Comparison of ENCODE assay signal across 19 cellular contexts in genomic region chr18:51660316-51660715, GRCh38.
DNase-seq lines count a peak whose midpoint lies in the region; ATAC-seq, FAIRE-seq and TF ChIP-seq lines count a peak whose summit lies in the region.
"Had no signal": no experiment of that assay in that cellular context is flagged by ENCODE, and none has a peak within 500 bp of the region (broad histone marks: within the 10 kb centered on the region; RNA-seq: fewer than 3 reads in every experiment).

No MANE protein-coding gene starts in this region.

- H2BK5ac ChIP-seq in mesendoderm (ENCODE audit: low read length), result peak overlapping the region; percentile 14

- 29% methylated on average over 2 of the region's 2 CpGs for WGBS in GM12878 (ENCODE audit: insufficient coverage, insufficient replicate concordance, low lambda C conversion rate, missing lambda C conversion rate)
- WGBS in mesendoderm (ENCODE audit: extremely low coverage, insufficient coverage, low lambda C conversion rate), result no CpG with 5 or more reads among the region's 2 CpGs

- H2AFZ ChIP-seq in OCI-LY3 (ENCODE audit: low read depth, low read length) (peak overlapping the region; percentile 6), GM12878 (ENCODE audit: control insufficient read depth, low read depth, low read length) (no peak overlapping the region)
- H2AFZ ChIP-seq: GM23248 had no signal

- TF ChIP-seq CTCF in OCI-LY3 (IDR thresholded peaks at IDR 0.05; ENCODE audit: low read depth, low read length), result peak; percentile 39
- no peak for TF ChIP-seq CTCF in GM12878 (IDR thresholded peaks at IDR 0.05 in 2 of 3, conservative IDR thresholded peaks at IDR 0.05 in 1 of 3; ENCODE audit: control insufficient read depth in 2 of 3, extremely low read depth in 1 of 3, insufficient read depth in 1 of 3, low read depth in 3 of 3, low read length in 3 of 3)

- H3K9ac ChIP-seq in OCI-LY3 (ENCODE audit: low read length), result no peak overlapping the region
- H3K9ac ChIP-seq in GM12878 (ENCODE audit: control insufficient read depth, insufficient read depth, low read length), result no peak overlapping the region
- no peak overlapping the region for H3K9ac ChIP-seq in mesendoderm (ENCODE audit: low read length)
- H3K9ac ChIP-seq: GM23248 had no signal

- RAD21 ChIA-PET in GM12878 (lab: Charles Lee; ENCODE audit: unreplicated experiment), result no interaction called here

- TF ChIP-seq EP300 in GM12878 (IDR thresholded peaks at IDR 0.05; ENCODE audit: borderline replicate concordance in 1 of 2, control insufficient read depth in 1 of 2, low read depth in 2 of 2, low read length in 2 of 2), result no peak

- TF ChIP-seq POLR2A in GM12891 (IDR thresholded peaks at IDR 0.05; ENCODE audit: low read depth, low read length) (no peak), GM12878 (IDR thresholded peaks at IDR 0.05; ENCODE audit: low read depth, low read length) (no peak)

- FAIRE-seq in GM12891 (lab: Jason Lieb, UNC) (no peak), GM12878 (lab: Jason Lieb, UNC) (no peak)

- no peak overlapping the region for H2BK15ac ChIP-seq in mesendoderm (replicated peaks; ENCODE audit: low read depth)

- H3K36me3 ChIP-seq in OCI-LY3 (replicated peaks; ENCODE audit: low read depth, low read length) (no peaks in the 10 kb centered on the region), GM12878 (ENCODE audit: control insufficient read depth in 2 of 2, insufficient read depth in 2 of 2, low read length in 1 of 2) (no peaks in the 10 kb centered on the region), mesendoderm (ENCODE audit: control insufficient read depth, insufficient read depth, low read length) (no peaks in the 10 kb centered on the region)
- H3K36me3 ChIP-seq: BE2C had no signal

- H3K4ac ChIP-seq in mesendoderm (ENCODE audit: low read depth, low read length), result no peak overlapping the region

- H4K8ac ChIP-seq in mesendoderm (ENCODE audit: low read depth, low read length), result no peak overlapping the region

- intact Hi-C loops in GM12878 (cut with micrococcal nuclease; ENCODE audit: unreplicated experiment), result no loop called here

- H3K79me2 ChIP-seq in OCI-LY3 (ENCODE audit: low read length) (no peaks in the 10 kb centered on the region), GM12878 (ENCODE audit: control insufficient read depth, insufficient read depth, low read length) (no peaks in the 10 kb centered on the region), mesendoderm (ENCODE audit: control insufficient read depth, insufficient read depth, low read length) (no peaks in the 10 kb centered on the region)

- H3K4me2 ChIP-seq in OCI-LY3 (ENCODE audit: low read length), result peak overlapping the region; percentile 12
- no peak overlapping the region for H3K4me2 ChIP-seq in GM12878 (ENCODE audit: control insufficient read depth, insufficient read depth)
- H3K4me2 ChIP-seq in mesendoderm (ENCODE audit: low read length), result no peak overlapping the region

- no peak overlapping the region for H4K5ac ChIP-seq in mesendoderm (ENCODE audit: low read length)

- H3K18ac ChIP-seq in mesendoderm (ENCODE audit: low read length), result peak overlapping the region; percentile 33

- H3K27ac ChIP-seq in OCI-LY3 (ENCODE audit: low read length) (no peak overlapping the region), GM12878 (ENCODE audit: control insufficient read depth, insufficient read depth) (no peak overlapping the region), mesendoderm (ENCODE audit: low read depth, low read length) (no peak overlapping the region)
- H3K27ac ChIP-seq: GM23248 had no signal

- in situ Hi-C loops in GM12878 (cut with MboI), result loop anchor here (10.0 to 25.0 kb wide), 3 partner anchors 1034 to 1727 kb away; no protein-coding TSS in a partner anchor

- peaks cover 54% of the 10 kb centered on the region for H3K4me1 ChIP-seq in OCI-LY3 (ENCODE audit: low read length)
- H3K4me1 ChIP-seq in GM12878 (ENCODE audit: control insufficient read depth, insufficient read depth, low read length), result peaks cover 7% of the 10 kb centered on the region
- peaks cover 25% of the 10 kb centered on the region for H3K4me1 ChIP-seq in mesendoderm (ENCODE audit: control insufficient read depth, low read depth, low read length)
- H3K4me1 ChIP-seq: BE2C, Caco-2 had no signal

- POLR2A ChIA-PET in GM12878 (lab: Charles Lee), result no interaction called here

- H3K27me3 ChIP-seq in OCI-LY3 (ENCODE audit: low read depth, low read length), result no peaks in the 10 kb centered on the region
- no peaks in the 10 kb centered on the region for H3K27me3 ChIP-seq in GM12878 (replicated peaks in 1 of 2; ENCODE audit: control insufficient read depth in 2 of 2, insufficient read depth in 2 of 2, low read length in 1 of 2)
- no peaks in the 10 kb centered on the region for H3K27me3 ChIP-seq in mesendoderm (ENCODE audit: insufficient read depth, low read length, poor library complexity)
- H3K27me3 ChIP-seq: BE2C had no signal

- no peaks in the 10 kb centered on the region for H3K9me3 ChIP-seq in OCI-LY3 (ENCODE audit: insufficient read depth, low read length)
- H3K9me3 ChIP-seq in GM12878 (replicated peaks; ENCODE audit: control insufficient read depth, insufficient read depth, low read length), result no peaks in the 10 kb centered on the region
- H3K9me3 ChIP-seq: BE2C, Caco-2 had no signal

- no TSS peak for BruUV-seq in GM12878 (replicated peaks; lab: Mats Ljungman, UMichigan)

- H2AK5ac ChIP-seq in mesendoderm (ENCODE audit: low read length), result no peak overlapping the region

- no peaks in the 10 kb centered on the region for H3K79me1 ChIP-seq in mesendoderm (ENCODE audit: low read length)

- no peak for DNase-seq in GM12891 (ENCODE audit: insufficient read length, low spot score)
- no peak for DNase-seq in GM12878 (ENCODE audit: low read depth, low spot score)
- no peak for DNase-seq in mesendoderm
- no peak for DNase-seq in RPMI8226
- no peak for DNase-seq in AML-193 (lab: John Stamatoyannopoulos, UW)
- DNase-seq in medulla oblongata (ENCODE audit: extremely low spot score), result no peak
- DNase-seq: BE2C; C1 segment of cervical spinal cord; Caco-2; CD4-positive, CD25-positive, alpha-beta regulatory T cell; CD8-positive, alpha-beta memory T cell; DMS153; DMS79; GF-D8; GM23248; HCEC 1CT; KG1 had no signal

- TF ChIP-seq RAD21 in GM12878 (IDR thresholded peaks at IDR 0.05; ENCODE audit: insufficient read depth, low read depth, low read length), result no peak

- no peak overlapping the region for H2BK120ac ChIP-seq in mesendoderm (ENCODE audit: low read depth, low read length)

- no peak overlapping the region for H3K23ac ChIP-seq in mesendoderm (ENCODE audit: low read length)

- H4K20me1 ChIP-seq in OCI-LY3 (ENCODE audit: insufficient read depth, low read length), result no peaks in the 10 kb centered on the region
- no peaks in the 10 kb centered on the region for H4K20me1 ChIP-seq in GM12878 (ENCODE audit: control insufficient read depth, insufficient read depth)

- CTCF ChIA-PET in GM12878 (lab: Yijun Ruan, JAX), result interaction anchor here (1.2 to 1.4 kb wide), 2 partner anchors 39 to 40 kb away, joined by 3 to 5 read pairs; no protein-coding TSS in a partner anchor

- SMC1A ChIA-PET in GM12878 (lab: Charles Lee; ENCODE audit: uncharacterized antibody, unreplicated experiment), result no interaction called here

- no peak overlapping the region for H3K56ac ChIP-seq in mesendoderm (ENCODE audit: low read length)

- H3K4me3 ChIP-seq in OCI-LY3 (ENCODE audit: low read length), result no peak overlapping the region
- no peak overlapping the region for H3K4me3 ChIP-seq in GM12878
- H3K4me3 ChIP-seq in mesendoderm (ENCODE audit: low read length), result no peak overlapping the region
- H3K4me3 ChIP-seq: GM23248 had no signal

- ATAC-seq in GM12878 (no peak), HG02678 (IDR thresholded peaks at IDR 0.05; ENCODE audit: unreplicated experiment) (no peak)

TF ChIP-seq in GM12891, 5 proteins besides CTCF, POLR2A, EP300 and RAD21:
- TF ChIP-seq TAF1 (IDR thresholded peaks at IDR 0.05; ENCODE audit: low read depth, low read length), result no peak
- TF ChIP-seq POU2F2 (IDR thresholded peaks at IDR 0.05; ENCODE audit: low read depth, low read length), result no peak
- TF ChIP-seq POLR2AphosphoS5 (IDR thresholded peaks at IDR 0.05; ENCODE audit: low read depth, low read length), result no peak
- no peak for TF ChIP-seq PAX5 (IDR thresholded peaks at IDR 0.05; ENCODE audit: insufficient read depth, low read length, severe bottlenecking)
- TF ChIP-seq SPI1 (IDR thresholded peaks at IDR 0.05; ENCODE audit: low read depth, low read length), result peak; percentile 38; the same call in 1 of the 2 replicates

TF ChIP-seq in GM12878, 131 proteins besides CTCF, POLR2A, EP300 and RAD21:
- TF ChIP-seq SPI1 (IDR thresholded peaks at IDR 0.05; ENCODE audit: borderline replicate concordance, insufficient read depth, low read depth, low read length) (peak; percentile 34; the same call in 1 of the 2 replicates), HCFC1 (IDR thresholded peaks at IDR 0.05; ENCODE audit: low read length) (no peak)
